Comparison of ENCODE assay signal across 8 cellular contexts in the genomic region with DNA sequence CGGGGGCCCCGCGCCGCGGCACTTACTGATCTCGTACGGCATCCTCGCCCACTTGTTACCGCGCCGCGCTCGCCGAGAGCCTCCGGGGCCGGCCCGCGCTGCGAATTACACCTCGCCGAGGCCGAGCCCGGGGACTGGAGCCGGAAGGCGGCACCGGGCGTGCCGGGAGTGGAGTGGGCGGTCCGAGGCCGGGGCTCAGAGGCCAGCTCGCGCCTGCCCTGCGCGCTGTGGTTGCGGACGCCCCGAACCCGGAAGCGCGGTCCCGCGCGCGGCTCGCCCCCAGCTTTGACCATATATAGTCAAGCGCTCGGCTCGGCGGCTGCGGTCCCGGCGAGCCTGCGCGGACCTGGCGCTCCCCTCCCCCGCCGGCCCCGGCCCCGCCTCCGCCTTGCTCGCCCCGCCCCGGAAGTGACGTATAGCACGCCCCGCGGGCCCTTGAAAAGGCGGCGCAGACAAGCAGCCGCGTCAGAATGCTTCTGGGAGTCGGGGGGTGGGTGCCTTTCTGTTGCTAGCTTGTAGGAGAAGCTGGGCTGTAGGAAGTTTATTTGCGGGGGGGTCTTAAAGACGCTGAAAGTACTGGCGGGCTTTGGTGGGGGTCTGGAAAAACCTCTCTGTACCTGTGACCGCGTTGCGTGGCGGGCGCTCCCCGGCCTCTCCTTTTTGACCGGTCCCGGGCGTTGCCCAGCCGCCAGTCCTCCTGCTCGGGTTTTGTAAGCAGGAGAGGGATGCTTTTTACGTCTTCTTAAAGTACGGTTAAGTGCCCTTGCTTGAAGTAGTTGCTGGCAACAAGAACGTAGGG. TPM values are rescaled to one million over a fixed set of nuclear protein-coding genes. Genes with fewer than 3 reads are reported as not detected.
DNase-seq lines count a peak whose midpoint lies in the region; ATAC-seq and TF ChIP-seq lines count a peak whose summit lies in the region.

A gene with protein sequence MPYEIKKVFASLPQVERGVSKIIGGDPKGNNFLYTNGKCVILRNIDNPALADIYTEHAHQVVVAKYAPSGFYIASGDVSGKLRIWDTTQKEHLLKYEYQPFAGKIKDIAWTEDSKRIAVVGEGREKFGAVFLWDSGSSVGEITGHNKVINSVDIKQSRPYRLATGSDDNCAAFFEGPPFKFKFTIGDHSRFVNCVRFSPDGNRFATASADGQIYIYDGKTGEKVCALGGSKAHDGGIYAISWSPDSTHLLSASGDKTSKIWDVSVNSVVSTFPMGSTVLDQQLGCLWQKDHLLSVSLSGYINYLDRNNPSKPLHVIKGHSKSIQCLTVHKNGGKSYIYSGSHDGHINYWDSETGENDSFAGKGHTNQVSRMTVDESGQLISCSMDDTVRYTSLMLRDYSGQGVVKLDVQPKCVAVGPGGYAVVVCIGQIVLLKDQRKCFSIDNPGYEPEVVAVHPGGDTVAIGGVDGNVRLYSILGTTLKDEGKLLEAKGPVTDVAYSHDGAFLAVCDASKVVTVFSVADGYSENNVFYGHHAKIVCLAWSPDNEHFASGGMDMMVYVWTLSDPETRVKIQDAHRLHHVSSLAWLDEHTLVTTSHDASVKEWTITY (minus strand): TSS at position 175 of the 799 bp plus-strand sequence. CDS start 133 bp downstream, at position 42.

- peak within 1 kb of the TSS; percentile 96 for H3K4me3 Mint-ChIP-seq in GM23338
- peak within 1 kb of the TSS; percentile 98 for H3K4me3 Mint-ChIP-seq in activated T-helper 17 cell treated with anti-CD3 and anti-CD28 coated beads, Interleukin-2, amount 50 U/mL, for 72 hours
- H3K4me3 Mint-ChIP-seq in naive thymus-derived CD8-positive, alpha-beta T cell: peak within 1 kb of the TSS; percentile 92 to 98 (median 96)
- H3K4me3 Mint-ChIP-seq in stimulated activated naive B cell treated with anti-CD40 and anti-IgM and Interleukin-4, amounts not matched to agents 10 μg/mL and 1 μg/mL and 100 μg/mL, for 72 hours: peak within 1 kb of the TSS; percentile 95 to 97

- peaks cover 31% of the 10 kb centered on the region for H4K20me1 ChIP-seq in GM23338 (replicated peaks; ENCODE audit: insufficient read depth)
- H4K20me1 ChIP-seq in fibroblast of lung (ENCODE audit: control insufficient read depth, extremely low read depth, insufficient read depth, low read length): no peaks in the 10 kb centered on the region

- H3K4me2 ChIP-seq in GM23338 (peak within 1 kb of the TSS; percentile 89), fibroblast of lung (ENCODE audit: extremely low read depth, insufficient read depth, low read length) (peak within 1 kb of the TSS; percentile 97)

- no peaks in the 10 kb centered on the region for H3K27me3 ChIP-seq in GM23338 (ENCODE audit: insufficient read depth)
- H3K27me3 ChIP-seq in fibroblast of lung (ENCODE audit: control insufficient read depth, insufficient read depth, low read length): no peaks in the 10 kb centered on the region

- ATAC-seq in GM23338: peak; percentile 80
- ATAC-seq in activated T-helper 17 cell treated with anti-CD3 and anti-CD28 coated beads, Interleukin-2, amount 50 U/mL, for 72 hours (replicated peaks): peak; percentile 88
- peak; percentile 72 to 76 for ATAC-seq in naive thymus-derived CD8-positive, alpha-beta T cell
- peak; percentile 86 to 88 for ATAC-seq in stimulated activated naive B cell treated with anti-CD40 and anti-IgM and Interleukin-4, amounts not matched to agents 10 μg/mL and 1 μg/mL and 100 μg/mL, for 72 hours (replicated peaks)

- H3K79me2 ChIP-seq in GM23338 (replicated peaks; ENCODE audit: insufficient read depth): peaks cover 47% of the 10 kb centered on the region
- peaks cover 44% of the 10 kb centered on the region for H3K79me2 ChIP-seq in fibroblast of lung (ENCODE audit: control insufficient read depth, insufficient read depth, low read length)

- peak within 1 kb of the TSS; percentile 66 for H3K4me3 ChIP-seq in GM23338
- H3K4me3 ChIP-seq in fibroblast of lung (replicated peaks in 1 of 4; ENCODE audit: control extremely low read depth in 1 of 4, insufficient read depth in 1 of 4, low read depth in 3 of 4, low read length in 4 of 4): peak within 1 kb of the TSS; percentile 70 to 89 (median 74)

- no peaks in the 10 kb centered on the region for H3K9me3 ChIP-seq in fibroblast of lung (ENCODE audit: control insufficient read depth, insufficient read depth, low read depth, low read length)

- H3K4me1 Mint-ChIP-seq in GM23338: peaks cover 70% of the 10 kb centered on the region
- H3K4me1 Mint-ChIP-seq in activated T-helper 17 cell treated with anti-CD3 and anti-CD28 coated beads, Interleukin-2, amount 50 U/mL, for 72 hours: peaks cover 45% of the 10 kb centered on the region
- H3K4me1 Mint-ChIP-seq in naive thymus-derived CD8-positive, alpha-beta T cell: peaks cover 51 to 84% (median 69%) of the 10 kb centered on the region in 4 donors
- peaks cover 47 to 61% of the 10 kb centered on the region in 2 donors for H3K4me1 Mint-ChIP-seq in stimulated activated naive B cell treated with anti-CD40 and anti-IgM and Interleukin-4, amounts not matched to agents 10 μg/mL and 1 μg/mL and 100 μg/mL, for 72 hours

- POLR2A ChIA-PET in naive thymus-derived CD8-positive, alpha-beta T cell (lab: Charles Lee): interaction anchor here (0.7 to 20.5 kb wide), 28 partner anchors 8 to 1354 kb away, joined by 3 to 349 read pairs (median 4); a partner anchor contains a TSS

- H3K4me1 ChIP-seq in GM23338 (ENCODE audit: insufficient read depth) (peaks cover 35% of the 10 kb centered on the region), fibroblast of lung (ENCODE audit: control insufficient read depth, extremely low read depth, insufficient read depth, low read length) (peaks cover 10% of the 10 kb centered on the region)

- H3K9me2 ChIP-seq in GM23338 (ENCODE audit: insufficient read depth): no peaks in the 10 kb centered on the region

- H3K36me3 ChIP-seq in GM23338 (ENCODE audit: insufficient read depth): peaks cover 29% of the 10 kb centered on the region
- H3K36me3 ChIP-seq in fibroblast of lung (ENCODE audit: control insufficient read depth, insufficient read depth, low read length): peaks cover 28% of the 10 kb centered on the region

- no peaks in the 10 kb centered on the region; the same call in 2 of the 3 replicates for H3K9me3 Mint-ChIP-seq in GM23338
- no peaks in the 10 kb centered on the region for H3K9me3 Mint-ChIP-seq in activated T-helper 17 cell treated with anti-CD3 and anti-CD28 coated beads, Interleukin-2, amount 50 U/mL, for 72 hours
- no peaks in the 10 kb centered on the region for H3K9me3 Mint-ChIP-seq in naive thymus-derived CD8-positive, alpha-beta T cell
- H3K9me3 Mint-ChIP-seq in stimulated activated naive B cell treated with anti-CD40 and anti-IgM and Interleukin-4, amounts not matched to agents 10 μg/mL and 1 μg/mL and 100 μg/mL, for 72 hours: no peaks in the 10 kb centered on the region

- TF ChIP-seq CTCF in GM23338 (conservative IDR thresholded peaks at IDR 0.05; ENCODE audit: low read depth in 2 of 2) (no peak), fibroblast of lung (conservative IDR thresholded peaks at IDR 0.05 in 1 of 2, IDR thresholded peaks at IDR 0.05 in 1 of 2; ENCODE audit: low read depth in 1 of 2, low read length in 2 of 2) (no peak)

- H3K27ac ChIP-seq in GM23338 (ENCODE audit: low read depth) (peak within 1 kb of the TSS; percentile 98), fibroblast of lung (ENCODE audit: insufficient read depth, low read length) (peak within 1 kb of the TSS; percentile 89)

- H3F3A ChIP-seq in GM23338 (replicated peaks; ENCODE audit: low read depth): 0 out of 2 replicates have a peak, but pooled peaks cover 4% of the 10 kb centered on the region

- H3K36me3 Mint-ChIP-seq in GM23338 (ENCODE audit: low read depth): peaks cover 43% of the 10 kb centered on the region
- peaks cover 60% of the 10 kb centered on the region for H3K36me3 Mint-ChIP-seq in activated T-helper 17 cell treated with anti-CD3 and anti-CD28 coated beads, Interleukin-2, amount 50 U/mL, for 72 hours (ENCODE audit: low read depth)
- peaks cover 8 to 41% (median 14%) of the 10 kb centered on the region in 3 donors for H3K36me3 Mint-ChIP-seq in naive thymus-derived CD8-positive, alpha-beta T cell
- peaks cover 33 to 38% of the 10 kb centered on the region in 2 donors for H3K36me3 Mint-ChIP-seq in stimulated activated naive B cell treated with anti-CD40 and anti-IgM and Interleukin-4, amounts not matched to agents 10 μg/mL and 1 μg/mL and 100 μg/mL, for 72 hours

- peak within 1 kb of the TSS; percentile 98 for H3K27ac Mint-ChIP-seq in GM23338
- H3K27ac Mint-ChIP-seq in activated T-helper 17 cell treated with anti-CD3 and anti-CD28 coated beads, Interleukin-2, amount 50 U/mL, for 72 hours: peak within 1 kb of the TSS; percentile 100
- peak within 1 kb of the TSS; percentile 96 to 100 (median 99) for H3K27ac Mint-ChIP-seq in naive thymus-derived CD8-positive, alpha-beta T cell
- peak within 1 kb of the TSS; percentile 99 for H3K27ac Mint-ChIP-seq in stimulated activated naive B cell treated with anti-CD40 and anti-IgM and Interleukin-4, amounts not matched to agents 10 μg/mL and 1 μg/mL and 100 μg/mL, for 72 hours

- peak within 1 kb of the TSS; percentile 83 for H3K9ac ChIP-seq in fibroblast of lung (ENCODE audit: insufficient read depth, low read length)

- peak; percentile 97 for DNase-seq in Daoy (ENCODE audit: low read depth)
- DNase-seq in GM23338 (ENCODE audit: low spot score): peak; percentile 94
- DNase-seq in LHCN-M2 (ENCODE audit: low read depth): peak; percentile 94
- peak; percentile 92 for DNase-seq in RPMI7951 (ENCODE audit: low read depth)
- DNase-seq in fibroblast of lung (ENCODE audit: low read depth in 2 of 2): peak; percentile 94 to 95
- peak; percentile 80 to 97 (median 88) for DNase-seq in naive thymus-derived CD8-positive, alpha-beta T cell
- peak; percentile 95 for DNase-seq in stimulated activated naive B cell treated with anti-CD40 and anti-IgM and Interleukin-4, amounts not matched to agents 10 μg/mL and 1 μg/mL and 100 μg/mL, for 72 hours

- peaks cover 32% of the 10 kb centered on the region for H3K27me3 Mint-ChIP-seq in GM23338 (ENCODE audit: insufficient read depth, low read depth, poor library complexity)
- no peaks in the 10 kb centered on the region for H3K27me3 Mint-ChIP-seq in activated T-helper 17 cell treated with anti-CD3 and anti-CD28 coated beads, Interleukin-2, amount 50 U/mL, for 72 hours
- no peaks in the 10 kb centered on the region for H3K27me3 Mint-ChIP-seq in naive thymus-derived CD8-positive, alpha-beta T cell
- no peaks in the 10 kb centered on the region for H3K27me3 Mint-ChIP-seq in stimulated activated naive B cell treated with anti-CD40 and anti-IgM and Interleukin-4, amounts not matched to agents 10 μg/mL and 1 μg/mL and 100 μg/mL, for 72 hours

- H2AFZ ChIP-seq in GM23338: no peak within 1 kb of the TSS
- H2AFZ ChIP-seq in fibroblast of lung (ENCODE audit: low read length): no peak within 1 kb of the TSS

RNA-seq across cellular contexts. Expression of the gene that starts here (rescaled TPM):
- 394 and 409 TPM in 2 replicates for total RNA-seq in Daoy (2014; rRNA removed; shearing (Covaris generic))
- total RNA-seq in GM23338 (2014; rRNA removed; shearing (Covaris generic)): 233 and 248 TPM in 2 replicates
- polyA plus RNA-seq in GM23338 (2016; fragmentation: Nextera tagmentation; extraction: Ambion mirVana) (90.9 and 93.2 TPM in 2 replicates), fibroblast of lung (720 and 751 TPM in 2 replicates)
- total RNA-seq in LHCN-M2 (2014; rRNA removed) (310 and 335 TPM in 2 replicates), fibroblast of lung (265 and 331 TPM in 2 replicates)
- 613 TPM for polyA plus RNA-seq in LHCN-M2 (2012)
- 168 and 180 TPM in 2 replicates for total RNA-seq in RPMI7951 (2014; rRNA removed; shearing (Covaris generic))
- 100 to 1,000 TPM; 401 to 630 TPM for total RNA-seq in activated T-helper 17 cell treated with anti-CD3 and anti-CD28 coated beads, Interleukin-2, amount 50 U/mL, for 72 hours
- polyA plus RNA-seq in fibroblast of lung (2012): 657 and 688 TPM in 2 replicates
- polyA minus RNA-seq in fibroblast of lung (ENCODE audit: low replicate concordance): 995 and 1,193 TPM in 2 replicates
- total RNA-seq in naive thymus-derived CD8-positive, alpha-beta T cell: 100 to 1,000 TPM; 295 to 300 TPM
- polyA plus RNA-seq in naive thymus-derived CD8-positive, alpha-beta T cell: 100 to 1,000 TPM; 304 to 378 (median 322) TPM

Comparison
In these comparisons a context has a peak if more than half of its experiments do, and no peak if none do; other contexts are left out.
1. Peak in every context shown above with its lines: DNase-seq, ATAC-seq, H3K4me3 ChIP-seq and H3K27ac ChIP-seq.